In genomic region chr7:30134523-30135270, GRCh38 we compare ENCODE assay signal across 1 cellular context.
A peak's percentile ranks its signal among the peaks of the same experiment; 100 is the strongest.
TF ChIP-seq lines count a peak whose summit lies in the region.

TSS of gene MTURN (plus strand) at chr7:30134986. CDS start at chr7:30135137, 151 bp downstream.

TF ChIP-seq in HepG2, 621 proteins besides CTCF, POLR2A, EP300 and RAD21 (continued from another document and continues in another):
- TF ChIP-seq BRF2 (CRISPR knock-in tag; IDR thresholded peaks at IDR 0.05) (0 out of 2 replicates have a peak, but pooled peaks have one; percentile 30), ZXDC (CRISPR knock-in tag; IDR thresholded peaks at IDR 0.05) (no peak), HNRNPK (IDR thresholded peaks at IDR 0.05; ENCODE audit: low read depth, low read length, poor library complexity, severe bottlenecking) (no peak), ZNF740 (CRISPR knock-in tag; IDR thresholded peaks at IDR 0.05) (no peak), GFI1 (CRISPR knock-in tag; IDR thresholded peaks at IDR 0.05; ENCODE audit: borderline replicate concordance) (no peak), KAT7 (CRISPR knock-in tag; IDR thresholded peaks at IDR 0.05; ENCODE audit: borderline replicate concordance) (no peak), ZBTB38 (CRISPR knock-in tag; IDR thresholded peaks at IDR 0.05) (no peak), TAF15 (IDR thresholded peaks at IDR 0.05; ENCODE audit: low read depth, low read length, poor library complexity, severe bottlenecking) (no peak), ARHGAP35 (CRISPR knock-in tag; IDR thresholded peaks at IDR 0.05; ENCODE audit: borderline replicate concordance) (no peak), HCFC1 (IDR thresholded peaks at IDR 0.05; ENCODE audit: low read depth, low read length) (no peak), DPF2 (CRISPR knock-in tag; IDR thresholded peaks at IDR 0.05; ENCODE audit: borderline replicate concordance, low read depth) (no peak), RFX5 (IDR thresholded peaks at IDR 0.05; ENCODE audit: low read depth, low read length) (peak; percentile 76), AFF4 (CRISPR knock-in tag; IDR thresholded peaks at IDR 0.05) (no peak), ZNF691 (CRISPR knock-in tag; IDR thresholded peaks at IDR 0.05; ENCODE audit: borderline replicate concordance, low read depth) (no peak), RBM22 (optimal IDR thresholded peaks at IDR 0.05; ENCODE audit: low read length) (no peak), HOXA5 (CRISPR knock-in tag; IDR thresholded peaks at IDR 0.05) (no peak), ZNF777 (CRISPR knock-in tag; IDR thresholded peaks at IDR 0.05) (no peak; the same call in 1 of the 2 replicates), XRCC5 (optimal IDR thresholded peaks at IDR 0.05; ENCODE audit: low read length) (no peak), MYC (CRISPR knock-in tag; IDR thresholded peaks at IDR 0.05; ENCODE audit: borderline replicate concordance) (no peak), THAP11 (CRISPR knock-in tag; IDR thresholded peaks at IDR 0.05) (peak; percentile 35; the same call in 1 of the 2 replicates), ZNF563 (CRISPR knock-in tag; IDR thresholded peaks at IDR 0.05) (no peak), SMARCC2 (IDR thresholded peaks at IDR 0.05) (peak; percentile 90; the same call in 1 of the 2 replicates), ZNF207 (IDR thresholded peaks at IDR 0.05; ENCODE audit: borderline replicate concordance) (no peak), ZNF251 (CRISPR knock-in tag; IDR thresholded peaks at IDR 0.05) (no peak), ZMYM3 (CRISPR knock-in tag; IDR thresholded peaks at IDR 0.05) (no peak), SP2 (CRISPR knock-in tag; IDR thresholded peaks at IDR 0.05) (no peak), FOXO1 (CRISPR knock-in tag; IDR thresholded peaks at IDR 0.05) (no peak), ZNF256 (CRISPR knock-in tag; conservative IDR thresholded peaks at IDR 0.05) (no peak), PHF20 (CRISPR knock-in tag; IDR thresholded peaks at IDR 0.05) (no peak), MYNN (CRISPR knock-in tag; IDR thresholded peaks at IDR 0.05; ENCODE audit: low read depth) (no peak), MXD4 (CRISPR knock-in tag; IDR thresholded peaks at IDR 0.05) (no peak), ZNF598 (CRISPR knock-in tag; IDR thresholded peaks at IDR 0.05; ENCODE audit: borderline replicate concordance) (no peak), ZNF670 (CRISPR knock-in tag; IDR thresholded peaks at IDR 0.05; ENCODE audit: borderline replicate concordance) (no peak), ZNF224 (CRISPR knock-in tag; IDR thresholded peaks at IDR 0.05) (no peak), E2F1 (CRISPR knock-in tag; IDR thresholded peaks at IDR 0.05) (no peak), NRL (CRISPR knock-in tag; IDR thresholded peaks at IDR 0.05; ENCODE audit: borderline replicate concordance) (no peak), MXI1 (IDR thresholded peaks at IDR 0.05; ENCODE audit: borderline replicate concordance, low read depth, low read length) (no peak; the same call in 2 of the 3 replicates), ZNF350 (CRISPR knock-in tag; IDR thresholded peaks at IDR 0.05; ENCODE audit: borderline replicate concordance, low read depth) (no peak), TEAD2 (CRISPR knock-in tag; IDR thresholded peaks at IDR 0.05) (no peak), ZNF607 (CRISPR knock-in tag; IDR thresholded peaks at IDR 0.05; ENCODE audit: borderline replicate concordance) (no peak), SP4 (CRISPR knock-in tag; IDR thresholded peaks at IDR 0.05) (0 out of 2 replicates have a peak, but pooled peaks have one; percentile 6), ZNF687 (CRISPR knock-in tag; IDR thresholded peaks at IDR 0.05) (peak; percentile 42), SNAPC2 (CRISPR knock-in tag; IDR thresholded peaks at IDR 0.05) (0 out of 2 replicates have a peak, but pooled peaks have one; percentile 36), FOXA1 (IDR thresholded peaks at IDR 0.05) (no peak), FOXA1 (CRISPR knock-in tag; IDR thresholded peaks at IDR 0.05) (no peak), TAF1 (CRISPR knock-in tag; IDR thresholded peaks at IDR 0.05) (no peak), SSRP1 (CRISPR knock-in tag; IDR thresholded peaks at IDR 0.05) (no peak), TOPORS (CRISPR knock-in tag; IDR thresholded peaks at IDR 0.05) (no peak), ZNF441 (CRISPR knock-in tag; IDR thresholded peaks at IDR 0.05; ENCODE audit: borderline replicate concordance) (no peak), ZBTB4 (CRISPR knock-in tag; IDR thresholded peaks at IDR 0.05; ENCODE audit: borderline replicate concordance) (no peak), FOSL2 (CRISPR knock-in tag; IDR thresholded peaks at IDR 0.05) (0 out of 2 replicates have a peak, but pooled peaks have one; percentile 18), GZF1 (CRISPR knock-in tag; IDR thresholded peaks at IDR 0.05) (no peak), PHF21A (CRISPR knock-in tag; IDR thresholded peaks at IDR 0.05) (0 out of 2 replicates have a peak, but pooled peaks have one; percentile 22)
